ENCODE assay signal across 29 cellular contexts in the genomic region with DNA sequence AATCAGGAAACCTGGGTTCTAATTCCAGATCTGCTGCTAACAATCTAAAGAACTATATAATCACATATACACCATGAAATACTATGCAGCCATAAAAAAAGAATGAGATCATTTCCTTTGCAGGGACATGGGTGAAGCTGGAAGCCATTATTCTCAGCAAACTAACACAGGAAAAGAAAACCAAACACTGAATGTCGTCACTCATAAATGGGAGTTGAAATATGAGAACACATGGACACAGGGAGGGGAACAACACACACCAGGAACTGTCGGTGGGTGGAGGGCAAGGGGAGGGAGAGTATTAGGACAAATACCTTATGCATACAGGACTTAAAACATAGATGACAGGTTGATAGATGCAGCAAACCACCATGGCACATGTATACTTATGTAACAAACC. TPM values are rescaled to one million over a fixed set of nuclear protein-coding genes. Genes with fewer than 3 reads are reported as not detected.
"Had no signal": no experiment of that assay in that cellular context is flagged by ENCODE, and none has a peak within 500 bp of the region (broad histone marks: within the 10 kb centered on the region; RNA-seq: fewer than 3 reads in every experiment).

No MANE protein-coding gene starts in this region.

- H3K27ac Mint-ChIP-seq: activated CD4-positive, alpha-beta memory T cell treated with anti-CD3 and anti-CD28 coated beads, Interleukin-2, amount 10 ng/mL, durations not matched to agents 7 days and 5 days; activated CD4-positive, alpha-beta T cell treated with anti-CD3 and anti-CD28 coated beads, Interleukin-2, amount 10 ng/mL, durations not matched to agents 7 days and 5 days; activated naive CD8-positive, alpha-beta T cell; activated T-cell treated with anti-CD3 and anti-CD28 coated beads, Interleukin-2, amount 50 U/mL, for 24 hours; activated T-helper 17 cell treated with anti-CD3 and anti-CD28 coated beads, Interleukin-2, amount 50 U/mL, for 72 hours; dendritic cell treated with granulocyte-macrophage colony-stimulating factor and Interleukin-4, amounts not matched to agents 40 ng/mL and 50 ng/mL, for 4 days; endodermal cell had no signal

- H3K4me1 ChIP-seq: body of pancreas, gastroesophageal sphincter had no signal

- H3K36me3 Mint-ChIP-seq: activated naive CD8-positive, alpha-beta T cell had no signal

- H3K4me1 Mint-ChIP-seq: activated CD4-positive, alpha-beta memory T cell treated with anti-CD3 and anti-CD28 coated beads, Interleukin-2, amount 10 ng/mL, durations not matched to agents 7 days and 5 days; activated CD4-positive, alpha-beta T cell treated with anti-CD3 and anti-CD28 coated beads, Interleukin-2, amount 10 ng/mL, durations not matched to agents 7 days and 5 days; activated T-helper 17 cell treated with anti-CD3 and anti-CD28 coated beads, Interleukin-2, amount 50 U/mL, for 72 hours had no signal

- H3K36me3 ChIP-seq: gastroesophageal sphincter had no signal

- H3K27ac ChIP-seq: body of pancreas, coronary artery, dorsolateral prefrontal cortex, esophagus muscularis mucosa, gastroesophageal sphincter had no signal

- H3K27me3 ChIP-seq: body of pancreas, dorsolateral prefrontal cortex, esophagus muscularis mucosa, gastroesophageal sphincter had no signal

- H3K9me3 ChIP-seq: body of pancreas, esophagus muscularis mucosa, gastroesophageal sphincter had no signal

- H3K4me3 Mint-ChIP-seq: activated CD4-positive, alpha-beta memory T cell treated with anti-CD3 and anti-CD28 coated beads, Interleukin-2, amount 10 ng/mL, durations not matched to agents 7 days and 5 days; activated CD4-positive, alpha-beta T cell treated with anti-CD3 and anti-CD28 coated beads, Interleukin-2, amount 10 ng/mL, durations not matched to agents 7 days and 5 days; activated naive CD8-positive, alpha-beta T cell; activated T-cell treated with anti-CD3 and anti-CD28 coated beads, Interleukin-2, amount 50 U/mL, for 24 hours; activated T-helper 17 cell treated with anti-CD3 and anti-CD28 coated beads, Interleukin-2, amount 50 U/mL, for 72 hours; dendritic cell treated with granulocyte-macrophage colony-stimulating factor and Interleukin-4, amounts not matched to agents 40 ng/mL and 50 ng/mL, for 4 days; endodermal cell had no signal

- H3K4me3 ChIP-seq: body of pancreas, coronary artery, dorsolateral prefrontal cortex, esophagus muscularis mucosa, gastroesophageal sphincter had no signal

- H3K27me3 Mint-ChIP-seq: activated CD4-positive, alpha-beta memory T cell treated with anti-CD3 and anti-CD28 coated beads, Interleukin-2, amount 10 ng/mL, durations not matched to agents 7 days and 5 days; activated CD4-positive, alpha-beta T cell treated with anti-CD3 and anti-CD28 coated beads, Interleukin-2, amount 10 ng/mL, durations not matched to agents 7 days and 5 days; activated naive CD8-positive, alpha-beta T cell; activated T-cell treated with anti-CD3 and anti-CD28 coated beads, Interleukin-2, amount 50 U/mL, for 24 hours; activated T-helper 17 cell treated with anti-CD3 and anti-CD28 coated beads, Interleukin-2, amount 50 U/mL, for 72 hours; dendritic cell treated with granulocyte-macrophage colony-stimulating factor and Interleukin-4, amounts not matched to agents 40 ng/mL and 50 ng/mL, for 4 days had no signal

- H3K9me3 Mint-ChIP-seq: dendritic cell treated with granulocyte-macrophage colony-stimulating factor and Interleukin-4, amounts not matched to agents 40 ng/mL and 50 ng/mL, for 4 days; endodermal cell had no signal

- ATAC-seq: activated T-helper 17 cell treated with anti-CD3 and anti-CD28 coated beads, Interleukin-2, amount 50 U/mL, for 72 hours; body of pancreas; gastroesophageal sphincter had no signal

- DNase-seq: activated CD4-positive, alpha-beta memory T cell treated with anti-CD3 and anti-CD28 coated beads, Interleukin-2, amount 10 ng/mL, durations not matched to agents 7 days and 5 days; activated CD4-positive, alpha-beta T cell treated with anti-CD3 and anti-CD28 coated beads for 1 hour; activated CD4-positive, alpha-beta T cell treated with anti-CD3 and anti-CD28 coated beads for 4 hours; activated CD4-positive, alpha-beta T cell treated with anti-CD3 and anti-CD28 coated beads, Interleukin-2, amount 10 ng/mL, durations not matched to agents 7 days and 5 days; activated CD4-positive, alpha-beta T cell treated with anti-CD3 and anti-CD28 coated beads, Interleukin-2, amount 50 U/mL, for 4 hours; activated CD8-positive, alpha-beta memory T cell treated with anti-CD3 and anti-CD28 coated beads, Interleukin-2, amount 50 U/mL, for 48 hours; activated effector memory CD4-positive, alpha-beta T cell treated with Interleukin-2 at 50 U/mL for 16 hours; activated gamma-delta T cell treated with Interleukin-2 at 50 U/mL for 16 hours; activated naive CD4-positive, alpha-beta T cell treated with anti-CD3 and anti-CD28 coated beads, Interleukin-2, amount 50 U/mL, for 16 hours; activated naive CD4-positive, alpha-beta T cell treated with Interleukin-2 at 50 U/mL for 16 hours; activated T-cell treated with anti-CD3 and anti-CD28 coated beads for 4 hours; activated T-cell treated with anti-CD3 and anti-CD28 coated beads, Interleukin-2, amount 50 U/mL, for 24 hours; amniotic stem cell; aorta; body of pancreas; caudate nucleus; dorsolateral prefrontal cortex; effector memory CD4-positive, alpha-beta T cell; endodermal cell; erythroblast; foreskin melanocyte; hippocampal formation; T-helper 2 cell had no signal

RNA-seq across cellular contexts. Expression of gene CDH2, which starts 33.2 kb away (rescaled TPM):
- total RNA-seq: activated CD4-positive, alpha-beta memory T cell treated with anti-CD3 and anti-CD28 coated beads, Interleukin-2, amount 10 ng/mL, durations not matched to agents 7 days and 5 days; activated CD4-positive, alpha-beta T cell treated with anti-CD3 and anti-CD28 coated beads, Interleukin-2, amount 10 ng/mL, durations not matched to agents 7 days and 5 days had no signal
